Comparison of ENCODE assay signal across 2 cellular contexts in the genomic region with DNA sequence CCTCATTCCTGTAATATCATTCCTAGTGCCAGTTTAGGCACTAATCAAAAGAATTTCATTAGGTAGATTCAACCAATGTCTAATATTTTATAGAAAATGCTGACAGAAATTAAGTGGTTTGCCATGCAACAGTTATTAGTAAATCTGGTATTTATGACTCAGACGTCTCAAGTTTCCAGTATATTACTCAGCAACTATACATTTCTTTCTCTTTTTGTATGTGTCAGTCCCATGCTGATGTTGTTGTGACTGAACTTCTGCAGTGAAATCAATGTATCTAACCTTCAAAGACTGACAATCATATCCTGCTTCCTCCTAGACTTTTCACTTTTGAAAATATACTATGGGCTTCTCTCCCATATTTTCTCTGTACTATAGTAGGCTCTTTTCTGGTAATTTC.
TF ChIP-seq lines count a peak whose summit lies in the region.

No MANE protein-coding gene starts in this region.

TF ChIP-seq in endothelial cell of umbilical vein, 7 proteins besides CTCF, POLR2A, EP300 and RAD21:
- TF ChIP-seq FOS (IDR thresholded peaks at IDR 0.05; ENCODE audit: borderline replicate concordance, insufficient read depth, low read length), result peak; percentile 80
- TF ChIP-seq JUN (IDR thresholded peaks at IDR 0.05; ENCODE audit: borderline replicate concordance, insufficient read depth, insufficient read length, low read depth), result no peak
- no peak for TF ChIP-seq POLR2AphosphoS5 (IDR thresholded peaks at IDR 0.05; ENCODE audit: insufficient read depth, low read depth, low read length)
- no peak for TF ChIP-seq EZH2 (IDR thresholded peaks at IDR 0.05; ENCODE audit: borderline replicate concordance, low read depth, low read length, severe bottlenecking)
- TF ChIP-seq, protein P1, sequence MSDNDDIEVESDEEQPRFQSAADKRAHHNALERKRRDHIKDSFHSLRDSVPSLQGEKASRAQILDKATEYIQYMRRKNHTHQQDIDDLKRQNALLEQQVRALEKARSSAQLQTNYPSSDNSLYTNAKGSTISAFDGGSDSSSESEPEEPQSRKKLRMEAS (IDR thresholded peaks at IDR 0.05; ENCODE audit: insufficient read depth, insufficient read length), result no peak

TF ChIP-seq in WTC11, 78 proteins besides CTCF, POLR2A, EP300 and RAD21:
- no peak for TF ChIP-seq ZNF671 (CRISPR knock-in tag; IDR thresholded peaks at IDR 0.05)
